Comparison of ENCODE assay signal across 1 cellular context in genomic region chr5:134524826-134525686, GRCh38.
TF ChIP-seq lines count a peak whose summit lies in the region.

TSS of gene JADE2 (plus strand) at chr5:134525670. CDS start at chr5:134535858, 10,188 bp downstream.

TF ChIP-seq in K562, 482 proteins besides CTCF, POLR2A, EP300 and RAD21 (continued from another document and continues in another):
- TF ChIP-seq CUX1 (CRISPR knock-in tag; IDR thresholded peaks at IDR 0.05) (no peak), TCFL5 (CRISPR knock-in tag; conservative IDR thresholded peaks at IDR 0.05) (no peak), C11orf30 (IDR thresholded peaks at IDR 0.05; ENCODE audit: low read depth) (peak; percentile 34; the same call in 1 of the 2 replicates), MBD2 (IDR thresholded peaks at IDR 0.05; ENCODE audit: borderline replicate concordance, low read depth) (no peak), ZNF324 (CRISPR knock-in tag; IDR thresholded peaks at IDR 0.05) (no peak), STAG1 (CRISPR knock-in tag; IDR thresholded peaks at IDR 0.05; ENCODE audit: borderline replicate concordance) (no peak), MLX (CRISPR knock-in tag; conservative IDR thresholded peaks at IDR 0.05) (no peak), NONO (IDR thresholded peaks at IDR 0.05; ENCODE audit: low read depth in 2 of 2, low read length in 1 of 2) (no peak), ZNF75A (CRISPR knock-in tag; IDR thresholded peaks at IDR 0.05) (no peak), ZBTB49 (CRISPR knock-in tag; IDR thresholded peaks at IDR 0.05; ENCODE audit: borderline replicate concordance) (no peak), ZNF224 (CRISPR knock-in tag; IDR thresholded peaks at IDR 0.05) (no peak), ARID3B (CRISPR knock-in tag; IDR thresholded peaks at IDR 0.05; ENCODE audit: borderline replicate concordance) (no peak), EWSR1 (IDR thresholded peaks at IDR 0.05; ENCODE audit: borderline replicate concordance, low read depth, partially characterized antibody) (no peak), TEAD2 (tag; IDR thresholded peaks at IDR 0.05) (no peak), CSDE1 (IDR thresholded peaks at IDR 0.05) (no peak; a peak in 1 of 4 replicates), ZNF407 (IDR thresholded peaks at IDR 0.05; ENCODE audit: low read depth) (no peak), BRD9 (IDR thresholded peaks at IDR 0.05; ENCODE audit: low read depth, partially characterized antibody) (no peak), ZNF395 (CRISPR knock-in tag; IDR thresholded peaks at IDR 0.05) (peak; percentile 38; the same call in 1 of the 2 replicates), POLR2G (IDR thresholded peaks at IDR 0.05; ENCODE audit: low read depth, low read length) (peak; percentile 67), SRF (CRISPR knock-in tag; IDR thresholded peaks at IDR 0.05) (no peak), NCOR1 (IDR thresholded peaks at IDR 0.05) (peak; percentile 33; the same call in 1 of the 2 replicates), ID3 (CRISPR knock-in tag; IDR thresholded peaks at IDR 0.05) (no peak), ID3 (tag; IDR thresholded peaks at IDR 0.05) (no peak), EP400 (IDR thresholded peaks at IDR 0.05) (peak; percentile 56), CBX2 (IDR thresholded peaks at IDR 0.05; ENCODE audit: insufficient read depth, low read length, poor library complexity, severe bottlenecking) (no peak), E2F6 (IDR thresholded peaks at IDR 0.05; ENCODE audit: borderline replicate concordance in 1 of 2, extremely low read depth in 1 of 2, insufficient read depth in 1 of 2, insufficient read length in 1 of 2, low read depth in 1 of 2, low read length in 1 of 2, poor library complexity in 1 of 2, severe bottlenecking in 1 of 2) (no peak), NUFIP1 (IDR thresholded peaks at IDR 0.05; ENCODE audit: partially characterized antibody) (no peak), ZNF655 (CRISPR knock-in tag; IDR thresholded peaks at IDR 0.05) (no peak), CBX1 (IDR thresholded peaks at IDR 0.05; ENCODE audit: low read depth) (no peak)
